ENCODE assay signal across 8 cellular contexts in the genomic region with DNA sequence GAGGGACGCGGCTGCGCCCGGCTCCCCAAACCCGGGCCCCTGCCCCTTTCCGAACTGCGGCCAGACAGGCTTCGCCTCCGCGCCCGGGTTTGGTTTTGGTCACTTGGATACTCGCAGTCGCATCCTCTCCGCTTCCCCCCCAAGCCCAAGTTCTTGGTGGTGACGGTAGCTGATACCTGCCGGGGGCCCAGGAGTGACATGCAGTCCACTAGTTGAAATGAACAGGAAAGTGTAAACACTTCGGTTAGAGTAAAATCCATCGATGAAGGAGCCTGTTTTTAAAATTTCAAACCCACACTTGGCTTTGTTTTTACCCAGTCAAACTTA. TPM values are rescaled to one million over a fixed set of nuclear protein-coding genes. Genes with fewer than 3 reads are reported as not detected.
DNase-seq lines count a peak whose midpoint lies in the region; ATAC-seq and TF ChIP-seq lines count a peak whose summit lies in the region.

No MANE protein-coding gene starts in this region.

- H3K9me3 ChIP-seq in iPS-18a (ENCODE audit: control insufficient read depth, low read depth, low read length): no peaks in the 10 kb centered on the region
- no peaks in the 10 kb centered on the region for H3K9me3 ChIP-seq in skeletal muscle satellite cell (replicated peaks; ENCODE audit: low read length)

- H3K9ac ChIP-seq in iPS-18a (ENCODE audit: low read length) (peak overlapping the region; percentile 85), skeletal muscle satellite cell (ENCODE audit: low read depth, low read length) (peak overlapping the region; percentile 95)

- CTCF ChIA-PET in activated CD8-positive, alpha-beta T cell treated with anti-CD3 and anti-CD28 coated beads, Interleukin-2, amount 10 ng/mL, durations not matched to agents 7 days and 5 days (lab: Charles Lee): interaction anchor here (1.5 kb wide), 1 partner anchor 18 kb away, joined by 4 read pairs; no protein-coding TSS in a partner anchor

- H3K4me1 Mint-ChIP-seq in activated CD8-positive, alpha-beta T cell treated with anti-CD3 and anti-CD28 coated beads, Interleukin-2, amount 10 ng/mL, durations not matched to agents 7 days and 5 days (ENCODE audit: low read depth): peaks cover 13% of the 10 kb centered on the region

- POLR2A ChIA-PET in activated CD8-positive, alpha-beta T cell treated with anti-CD3 and anti-CD28 coated beads, Interleukin-2, amount 10 ng/mL, durations not matched to agents 7 days and 5 days (lab: Charles Lee): no interaction called here

- DNase-seq in GM12865 (ENCODE audit: low read depth): no peak
- DNase-seq in activated CD8-positive, alpha-beta T cell treated with anti-CD3 and anti-CD28 coated beads, Interleukin-2, amount 10 ng/mL, durations not matched to agents 7 days and 5 days: peak; percentile 21
- DNase-seq in glomerular visceral epithelial cell (ENCODE audit: extremely low spot score): no peak
- DNase-seq in SHP77 treated with DMSO at 0.1 percent for 48 hours (lab: John Stamatoyannopoulos, UW): no peak

- no peak overlapping the region for H3K27ac ChIP-seq in iPS-18a (ENCODE audit: low read length)

- H3K36me3 ChIP-seq in iPS-18a (ENCODE audit: control insufficient read depth, low read depth, low read length) (no peaks in the 10 kb centered on the region), skeletal muscle satellite cell (ENCODE audit: insufficient read depth, low read length) (no peaks in the 10 kb centered on the region)

- ATAC-seq in HG02870 (IDR thresholded peaks at IDR 0.05; ENCODE audit: unreplicated experiment): peak; percentile 41
- ATAC-seq in activated CD8-positive, alpha-beta T cell treated with anti-CD3 and anti-CD28 coated beads, Interleukin-2, amount 10 ng/mL, durations not matched to agents 7 days and 5 days: no peak
- ATAC-seq in GM19455 (IDR thresholded peaks at IDR 0.05; ENCODE audit: unreplicated experiment): no peak

- TF ChIP-seq CTCF in GM12865 (IDR thresholded peaks at IDR 0.05; ENCODE audit: insufficient read depth, low read depth, low read length, missing control alignments): no peak

- no peak overlapping the region for H3K27ac Mint-ChIP-seq in activated CD8-positive, alpha-beta T cell treated with anti-CD3 and anti-CD28 coated beads, Interleukin-2, amount 10 ng/mL, durations not matched to agents 7 days and 5 days

- H3K4me1 ChIP-seq in iPS-18a (ENCODE audit: control insufficient read depth, low read depth, low read length) (peaks cover 4% of the 10 kb centered on the region), skeletal muscle satellite cell (ENCODE audit: control insufficient read depth, insufficient read depth, low read length) (peaks cover 6% of the 10 kb centered on the region)

- H3K27me3 ChIP-seq in iPS-18a (ENCODE audit: control insufficient read depth, insufficient read depth, low read length) (peaks cover 11% of the 10 kb centered on the region), skeletal muscle satellite cell (ENCODE audit: control insufficient read depth, insufficient read depth, low read length) (no peaks in the 10 kb centered on the region)

- H3K4me3 ChIP-seq in GM12865 (ENCODE audit: low read depth, low read length): peak overlapping the region; percentile 59
- H3K4me3 ChIP-seq in iPS-18a (ENCODE audit: low read length): peak overlapping the region; percentile 68
- H3K4me3 ChIP-seq in skeletal muscle satellite cell (ENCODE audit: low read length): peak overlapping the region; percentile 90

- H3K4me2 ChIP-seq in skeletal muscle satellite cell (ENCODE audit: low read length): peak overlapping the region; percentile 86

- peaks cover 7% of the 10 kb centered on the region for H3K36me3 Mint-ChIP-seq in activated CD8-positive, alpha-beta T cell treated with anti-CD3 and anti-CD28 coated beads, Interleukin-2, amount 10 ng/mL, durations not matched to agents 7 days and 5 days (ENCODE audit: low read depth)

- peak overlapping the region; percentile 78 for H3K4me3 Mint-ChIP-seq in activated CD8-positive, alpha-beta T cell treated with anti-CD3 and anti-CD28 coated beads, Interleukin-2, amount 10 ng/mL, durations not matched to agents 7 days and 5 days

- H3K9me3 Mint-ChIP-seq in activated CD8-positive, alpha-beta T cell treated with anti-CD3 and anti-CD28 coated beads, Interleukin-2, amount 10 ng/mL, durations not matched to agents 7 days and 5 days (ENCODE audit: insufficient read depth): no peaks in the 10 kb centered on the region

- peaks cover 19% of the 10 kb centered on the region for H3K27me3 Mint-ChIP-seq in activated CD8-positive, alpha-beta T cell treated with anti-CD3 and anti-CD28 coated beads, Interleukin-2, amount 10 ng/mL, durations not matched to agents 7 days and 5 days (ENCODE audit: low read depth)

RNA-seq across cellular contexts. Expression of a gene that starts 0.7 kb away (rescaled TPM):
- 1 to 10 TPM; 1.2 to 1.5 TPM for total RNA-seq in activated CD8-positive, alpha-beta T cell treated with anti-CD3 and anti-CD28 coated beads, Interleukin-2, amount 10 ng/mL, durations not matched to agents 7 days and 5 days
- total RNA-seq in skeletal muscle satellite cell (2012; rRNA removed): 8.7 and 12.9 TPM in 2 replicates
